19 cellular contexts compared by ENCODE assay signal in the genomic region with DNA sequence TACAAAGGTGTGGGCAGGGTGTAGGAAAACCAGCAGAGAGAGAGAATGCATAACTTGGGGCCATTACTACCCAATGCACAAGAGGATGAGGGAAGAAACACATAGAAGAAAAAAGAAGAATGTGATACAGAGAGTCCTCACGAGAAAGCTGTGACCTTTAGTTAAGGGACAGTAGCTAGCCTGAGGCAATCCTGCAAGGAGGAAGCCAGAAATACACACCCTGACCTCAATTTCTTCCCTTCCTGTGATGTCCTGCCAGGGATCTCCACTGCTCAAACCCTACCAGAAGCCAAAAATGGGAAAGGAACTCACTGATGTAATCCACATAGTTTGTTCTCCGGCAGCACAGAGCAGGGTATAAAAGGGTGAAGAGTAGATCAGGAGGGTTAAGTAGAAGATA. TPM values are rescaled to one million over a fixed set of nuclear protein-coding genes. Genes with fewer than 3 reads are reported as not detected.
"Had no signal": no experiment of that assay in that cellular context is flagged by ENCODE, and none has a peak within 500 bp of the region (broad histone marks: within the 10 kb centered on the region; RNA-seq: fewer than 3 reads in every experiment).

No MANE protein-coding gene starts in this region.

- ATAC-seq: activated CD8-positive, alpha-beta T cell treated with anti-CD3 and anti-CD28 coated beads for 36 hours; activated T-cell treated with anti-CD3 and anti-CD28 coated beads, Interleukin-2, amount 50 U/mL, for 72 hours; lower lobe of right lung; naive thymus-derived CD8-positive, alpha-beta T cell; right cardiac atrium had no signal

- H3K9me3 ChIP-seq: lower lobe of right lung, thyroid gland had no signal

- H3K27me3 ChIP-seq: thyroid gland had no signal

- H3K4me1 ChIP-seq: lower lobe of right lung, thyroid gland had no signal

- H3K36me3 ChIP-seq: lower lobe of right lung, thyroid gland had no signal

- DNase-seq: activated CD4-positive, alpha-beta T cell treated with anti-CD3 and anti-CD28 coated beads for 4 hours; activated CD8-positive, alpha-beta memory T cell treated with anti-CD3 and anti-CD28 coated beads, Interleukin-2, amount 50 U/mL, for 4 hours; activated CD8-positive, alpha-beta T cell treated with anti-CD3 and anti-CD28 coated beads for 36 hours; activated gamma-delta T cell treated with Interleukin-2 at 50 U/mL for 16 hours; activated naive CD8-positive, alpha-beta T cell treated with anti-CD3 and anti-CD28 coated beads, Interleukin-2, amount 10 ng/mL, durations not matched to agents 7 days and 5 days; activated T-cell treated with anti-CD3 and anti-CD28 coated beads, Interleukin-2, amount 50 U/mL, for 72 hours; anterior cingulate cortex; effector CD8-positive, alpha-beta T cell; immature natural killer cell; lower lobe of right lung; naive thymus-derived CD8-positive, alpha-beta T cell; nucleus accumbens; right cardiac atrium; small intestine; thyroid gland had no signal

- H3K27ac ChIP-seq: coronary artery, lower lobe of right lung, thyroid gland, VCaP had no signal

- H3K4me3 ChIP-seq: coronary artery, lower lobe of right lung, thyroid gland had no signal

RNA-seq across cellular contexts. Expression of a gene that starts 17.8 kb away (rescaled TPM):
- total RNA-seq: right cardiac atrium had no signal

RNA-seq across cellular contexts. Expression of a gene that starts 23.0 kb away (rescaled TPM):
- total RNA-seq: activated CD8-positive, alpha-beta T cell treated with anti-CD3 and anti-CD28 coated beads for 36 hours; activated naive CD8-positive, alpha-beta T cell treated with anti-CD3 and anti-CD28 coated beads, Interleukin-2, amount 10 ng/mL, durations not matched to agents 7 days and 5 days; activated T-cell treated with anti-CD3 and anti-CD28 coated beads, Interleukin-2, amount 50 U/mL, for 72 hours; cardiac septum; lower lobe of right lung; naive thymus-derived CD8-positive, alpha-beta T cell; progenitor cell of endocrine pancreas; right cardiac atrium; thyroid gland had no signal
